13 cellular contexts compared by ENCODE assay signal in genomic region chr1:161195171-161195570, GRCh38. TPM values are rescaled to one million over a fixed set of nuclear protein-coding genes. Genes with fewer than 3 reads are reported as not detected.
DNase-seq lines count a peak whose midpoint lies in the region; ATAC-seq and TF ChIP-seq lines count a peak whose summit lies in the region.
"Had no signal": no experiment of that assay in that cellular context is flagged by ENCODE, and none has a peak within 500 bp of the region (broad histone marks: within the 10 kb centered on the region; RNA-seq: fewer than 3 reads in every experiment).

No MANE protein-coding gene starts in this region.

- H3K27me3 Mint-ChIP-seq in stimulated activated naive CD8-positive, alpha-beta T cell treated with anti-CD3 and anti-CD28 coated beads, Interleukin-15, Interleukin-2, amounts not matched to agents 100 ng/mL and 50 ng/mL, for 24 hours: no peaks in the 10 kb centered on the region
- H3K27me3 Mint-ChIP-seq in endothelial cell (ENCODE audit: unreplicated experiment) (peaks cover 12% of the 10 kb centered on the region), GM23338 (ENCODE audit: insufficient read depth, low read depth, poor library complexity) (peaks cover 13% of the 10 kb centered on the region), type B pancreatic cell (peaks cover 9% of the 10 kb centered on the region)

- peaks cover 30% of the 10 kb centered on the region for H3K4me1 Mint-ChIP-seq in stimulated activated naive CD8-positive, alpha-beta T cell treated with anti-CD3 and anti-CD28 coated beads, Interleukin-15, Interleukin-2, amounts not matched to agents 100 ng/mL and 50 ng/mL, for 24 hours (ENCODE audit: low read depth)
- peaks cover 77% of the 10 kb centered on the region for H3K4me1 Mint-ChIP-seq in endothelial cell (ENCODE audit: unreplicated experiment)
- H3K4me1 Mint-ChIP-seq in GM23338: peaks cover 47% of the 10 kb centered on the region
- peaks cover 23% of the 10 kb centered on the region for H3K4me1 Mint-ChIP-seq in type B pancreatic cell (ENCODE audit: unreplicated experiment)

- no peak overlapping the region for H3K4me3 Mint-ChIP-seq in stimulated activated naive CD8-positive, alpha-beta T cell treated with anti-CD3 and anti-CD28 coated beads, Interleukin-15, Interleukin-2, amounts not matched to agents 100 ng/mL and 50 ng/mL, for 24 hours
- H3K4me3 Mint-ChIP-seq in endothelial cell (ENCODE audit: unreplicated experiment) (peak overlapping the region; percentile 78), GM23338 (no peak overlapping the region), type B pancreatic cell (no peak overlapping the region)
- H3K4me3 Mint-ChIP-seq: HFFc6 had no signal

- H3K79me2 ChIP-seq in MM.1S (ENCODE audit: low read length): no peaks in the 10 kb centered on the region
- H3K79me2 ChIP-seq in GM23338 (replicated peaks; ENCODE audit: insufficient read depth): no peaks in the 10 kb centered on the region
- H3K79me2 ChIP-seq in hepatocyte: no peaks in the 10 kb centered on the region

- H3K9me3 ChIP-seq in MM.1S (replicated peaks; ENCODE audit: insufficient read depth, low read length): no peaks in the 10 kb centered on the region
- no peaks in the 10 kb centered on the region for H3K9me3 ChIP-seq in hepatocyte (ENCODE audit: low read depth)

- H3K9ac ChIP-seq in MM.1S (ENCODE audit: low read length): no peak overlapping the region

- H3K27ac ChIP-seq in MM.1S (ENCODE audit: low read length): 0 out of 2 replicates have a peak overlapping the region, but pooled peaks have one; percentile 0
- H3K27ac ChIP-seq in GM23338 (ENCODE audit: low read depth): no peak overlapping the region
- H3K27ac ChIP-seq in hepatocyte: no peak overlapping the region

- H3F3A ChIP-seq in MM.1S (ENCODE audit: insufficient read depth, low read length) (0 out of 2 replicates have a peak, but pooled peaks cover 4% of the 10 kb centered on the region), GM23338 (replicated peaks; ENCODE audit: low read depth) (peaks cover 12% of the 10 kb centered on the region; the same call in 1 of the 2 replicates)

- H3K27ac Mint-ChIP-seq in stimulated activated naive CD8-positive, alpha-beta T cell treated with anti-CD3 and anti-CD28 coated beads, Interleukin-15, Interleukin-2, amounts not matched to agents 100 ng/mL and 50 ng/mL, for 24 hours: peak overlapping the region; percentile 37
- H3K27ac Mint-ChIP-seq in endothelial cell (ENCODE audit: unreplicated experiment) (peak overlapping the region; percentile 36), GM23338 (no peak overlapping the region), type B pancreatic cell (no peak overlapping the region)

- H3K9me3 Mint-ChIP-seq in stimulated activated naive CD8-positive, alpha-beta T cell treated with anti-CD3 and anti-CD28 coated beads, Interleukin-15, Interleukin-2, amounts not matched to agents 100 ng/mL and 50 ng/mL, for 24 hours: no peaks in the 10 kb centered on the region
- no peaks in the 10 kb centered on the region for H3K9me3 Mint-ChIP-seq in endothelial cell (ENCODE audit: unreplicated experiment)
- no peaks in the 10 kb centered on the region; the same call in 2 of the 3 replicates for H3K9me3 Mint-ChIP-seq in GM23338
- no peaks in the 10 kb centered on the region for H3K9me3 Mint-ChIP-seq in type B pancreatic cell
- H3K9me3 Mint-ChIP-seq: HFFc6 had no signal

- no peaks in the 10 kb centered on the region for H3K36me3 Mint-ChIP-seq in stimulated activated naive CD8-positive, alpha-beta T cell treated with anti-CD3 and anti-CD28 coated beads, Interleukin-15, Interleukin-2, amounts not matched to agents 100 ng/mL and 50 ng/mL, for 24 hours (ENCODE audit: low read depth)
- H3K36me3 Mint-ChIP-seq in endothelial cell (ENCODE audit: low read depth, unreplicated experiment) (peaks cover 25% of the 10 kb centered on the region), GM23338 (ENCODE audit: low read depth) (peaks cover 11% of the 10 kb centered on the region; the same call in 2 of the 3 replicates), type B pancreatic cell (no peaks in the 10 kb centered on the region)

- H3K4me2 ChIP-seq in MM.1S (ENCODE audit: low read depth, low read length): no peak overlapping the region
- no peak overlapping the region for H3K4me2 ChIP-seq in GM23338
- no peak overlapping the region for H3K4me2 ChIP-seq in hepatocyte

- H3K4me1 ChIP-seq in MM.1S (ENCODE audit: low read length) (peaks cover 13% of the 10 kb centered on the region), GM23338 (ENCODE audit: insufficient read depth) (peaks cover 41% of the 10 kb centered on the region), hepatocyte (ENCODE audit: insufficient read depth) (peaks cover 21% of the 10 kb centered on the region)

- no peaks in the 10 kb centered on the region for H4K20me1 ChIP-seq in MM.1S (ENCODE audit: insufficient read depth, low read length)
- no peaks in the 10 kb centered on the region for H4K20me1 ChIP-seq in GM23338 (replicated peaks; ENCODE audit: insufficient read depth)
- H4K20me1 ChIP-seq in hepatocyte (ENCODE audit: insufficient read depth, poor library complexity, severe bottlenecking): no peaks in the 10 kb centered on the region

- WGBS in hepatocyte (ENCODE audit: low lambda C conversion rate, missing lambda C conversion rate): 90% methylated on average over 4 of the region's 4 CpGs

- H2AFZ ChIP-seq in MM.1S (ENCODE audit: low read length) (0 out of 2 replicates have a peak overlapping the region, but pooled peaks have one; percentile 2), GM23338 (no peak overlapping the region), hepatocyte (no peak overlapping the region)

- no peak for ATAC-seq in stimulated activated naive CD8-positive, alpha-beta T cell treated with anti-CD3 and anti-CD28 coated beads, Interleukin-15, Interleukin-2, amounts not matched to agents 100 U/mL and 50 U/mL, for 24 hours
- no peak for ATAC-seq in GM23338

- H3K9me2 ChIP-seq in MM.1S (replicated peaks; ENCODE audit: insufficient read depth, low read length): no peaks in the 10 kb centered on the region
- no peaks in the 10 kb centered on the region for H3K9me2 ChIP-seq in GM23338 (ENCODE audit: insufficient read depth)
- H3K9me2 ChIP-seq in hepatocyte (replicated peaks; ENCODE audit: insufficient read depth): no peaks in the 10 kb centered on the region

- H3K27me3 ChIP-seq in MM.1S (replicated peaks; ENCODE audit: insufficient read depth, low read length) (no peaks in the 10 kb centered on the region), GM23338 (ENCODE audit: insufficient read depth) (no peaks in the 10 kb centered on the region), hepatocyte (no peaks in the 10 kb centered on the region)

- TF ChIP-seq CTCF in MM.1S (IDR thresholded peaks at IDR 0.05; ENCODE audit: low read length): no peak
- TF ChIP-seq CTCF in endothelial cell (IDR thresholded peaks at IDR 0.05; ENCODE audit: unreplicated experiment): no peak
- no peak for TF ChIP-seq CTCF in GM23338 (conservative IDR thresholded peaks at IDR 0.05; ENCODE audit: low read depth in 2 of 2)
- no peak for TF ChIP-seq CTCF in type B pancreatic cell (conservative IDR thresholded peaks at IDR 0.05)
- no peak for TF ChIP-seq CTCF in hepatocyte (IDR thresholded peaks at IDR 0.05; ENCODE audit: poor library complexity)

- no peak for DNase-seq in stimulated activated naive CD8-positive, alpha-beta T cell treated with anti-CD3 and anti-CD28 coated beads, Interleukin-15, Interleukin-2, amounts not matched to agents 100 U/mL and 50 U/mL, for 24 hours
- DNase-seq in MM.1S: no peak
- DNase-seq in endothelial cell (ENCODE audit: low spot score): no peak
- DNase-seq in NCI-H1092 (lab: John Stamatoyannopoulos, UW): no peak
- no peak for DNase-seq in GM23338 (ENCODE audit: low spot score)
- no peak for DNase-seq in type B pancreatic cell (ENCODE audit: extremely low spot score, unreplicated experiment)
- DNase-seq in hepatocyte (ENCODE audit: low spot score): no peak
- DNase-seq: AML-193; effector CD8-positive, alpha-beta T cell; HFFc6; NCI-H345; SW 1271 had no signal

- H3K4me3 ChIP-seq in MM.1S (ENCODE audit: low read length) (no peak overlapping the region), GM23338 (no peak overlapping the region), hepatocyte (no peak overlapping the region)

- H3K36me3 ChIP-seq in MM.1S (replicated peaks; ENCODE audit: insufficient read depth, low read length): no peaks in the 10 kb centered on the region
- no peaks in the 10 kb centered on the region for H3K36me3 ChIP-seq in GM23338 (ENCODE audit: insufficient read depth)
- no peaks in the 10 kb centered on the region for H3K36me3 ChIP-seq in hepatocyte (replicated peaks; ENCODE audit: insufficient read depth, low read depth)

RNA-seq across cellular contexts. Expression of gene ADAMTS4, which starts 3.7 kb away (rescaled TPM):
- 56.8 TPM for total RNA-seq in endothelial cell (ENCODE audit: unreplicated experiment)
- total RNA-seq in GM23338 (2014; rRNA removed; shearing (Covaris generic)): 4.7 and 5.2 TPM in 2 replicates
- 1.3 and 1.7 TPM in 2 replicates for polyA plus RNA-seq in GM23338 (2016; fragmentation: Nextera tagmentation; extraction: Ambion mirVana)
- 0.10 and 2.5 TPM in 2 replicates for total RNA-seq in type B pancreatic cell (ENCODE audit: low replicate concordance)
- total RNA-seq in hepatocyte: 1.2 and 2.3 TPM in 2 replicates
- 4.4 and 6.1 TPM in 2 replicates for polyA plus RNA-seq in hepatocyte

RNA-seq across cellular contexts. Expression of gene NDUFS2, which starts 7.0 kb away (rescaled TPM):
- 93.1 TPM for total RNA-seq in endothelial cell (ENCODE audit: unreplicated experiment)
- 94.7 and 131 TPM in 2 replicates for total RNA-seq in GM23338 (2014; rRNA removed; shearing (Covaris generic))
- 54.0 and 56.7 TPM in 2 replicates for polyA plus RNA-seq in GM23338 (2016; fragmentation: Nextera tagmentation; extraction: Ambion mirVana)
- 93.1 and 97.4 TPM in 2 replicates for total RNA-seq in type B pancreatic cell (ENCODE audit: low replicate concordance)
- 103 TPM in 2 replicates for total RNA-seq in hepatocyte
- 163 and 177 TPM in 2 replicates for polyA plus RNA-seq in hepatocyte

RNA-seq across cellular contexts. Expression of gene B4GALT3, which starts 17.9 kb away (rescaled TPM):
- total RNA-seq in endothelial cell (ENCODE audit: unreplicated experiment) (44.0 TPM), type B pancreatic cell (ENCODE audit: low replicate concordance) (42.4 and 48.5 TPM in 2 replicates), hepatocyte (32.2 and 36.0 TPM in 2 replicates)
- total RNA-seq in GM23338 (2014; rRNA removed; shearing (Covaris generic)): 32.4 and 35.8 TPM in 2 replicates
- polyA plus RNA-seq in GM23338 (2016; fragmentation: Nextera tagmentation; extraction: Ambion mirVana) (23.3 and 24.2 TPM in 2 replicates), hepatocyte (48.1 and 56.9 TPM in 2 replicates)

RNA-seq across cellular contexts. Expression of gene FCER1G, which starts 19.9 kb away (rescaled TPM):
- 4.3 TPM for total RNA-seq in endothelial cell (ENCODE audit: unreplicated experiment)
- 0.74 TPM in 1 of 2 replicates, not detected in the other for total RNA-seq in GM23338 (2014; rRNA removed; shearing (Covaris generic))
- 0.57 and 1.1 TPM in 2 replicates for polyA plus RNA-seq in GM23338 (2016; fragmentation: Nextera tagmentation; extraction: Ambion mirVana)
- total RNA-seq in type B pancreatic cell (ENCODE audit: low replicate concordance): 0.80 TPM in 1 of 2 replicates, not detected in the other
- total RNA-seq in hepatocyte: 1.1 and 4.3 TPM in 2 replicates
- 4.8 and 14.5 TPM in 2 replicates for polyA plus RNA-seq in hepatocyte

RNA-seq across cellular contexts. Expression of gene APOA2, which starts 28.3 kb away (rescaled TPM):
- total RNA-seq in endothelial cell (ENCODE audit: unreplicated experiment) (not detected), type B pancreatic cell (ENCODE audit: low replicate concordance) (39.5 and 238 TPM in 2 replicates), hepatocyte (3,581 and 4,608 TPM in 2 replicates)
- not detected in 2 replicates for total RNA-seq in GM23338 (2014; rRNA removed; shearing (Covaris generic))
- polyA plus RNA-seq in GM23338 (2016; fragmentation: Nextera tagmentation; extraction: Ambion mirVana) (2.7 TPM in 1 of 2 replicates, not detected in the other), hepatocyte (5,258 and 8,089 TPM in 2 replicates)
- total RNA-seq: HFFc6 had no signal

Comparison
In these comparisons a context has a peak if more than half of its experiments do, and no peak if none do; other contexts are left out.
1. H3K27ac Mint-ChIP-seq: peak in stimulated activated naive CD8-positive, alpha-beta T cell treated with anti-CD3 and anti-CD28 coated beads, Interleukin-15, Interleukin-2, amounts not matched to agents 100 ng/mL and 50 ng/mL, for 24 hours (single experiment) and endothelial cell (single experiment); none in GM23338 (single experiment) and type B pancreatic cell (single experiment).